ENCODE assay signal across 8 cellular contexts in genomic region chr3:57757642-57758297, GRCh38. TPM values are rescaled to one million over a fixed set of nuclear protein-coding genes. Genes with fewer than 3 reads are reported as not detected.
DNase-seq lines count a peak whose midpoint lies in the region; ATAC-seq, FAIRE-seq and TF ChIP-seq lines count a peak whose summit lies in the region.

No MANE protein-coding gene starts in this region.

- peaks cover 2% of the 10 kb centered on the region for H3K27me3 Mint-ChIP-seq in neural progenitor cell (ENCODE audit: insufficient read depth, low read depth)

- peak; percentile 19 for DNase-seq in GM03348 (ENCODE audit: low spot score)
- peak; percentile 44 for DNase-seq in PC-3
- peak; percentile 39 for DNase-seq in endothelial cell of umbilical vein (ENCODE audit: low read depth, low spot score)
- peak; percentile 69 for DNase-seq in neural progenitor cell (ENCODE audit: low spot score)
- DNase-seq in GDM1 (lab: John Stamatoyannopoulos, UW): no peak
- no peak for DNase-seq in midbrain (lab: John Stamatoyannopoulos, UW)

- peaks cover 31% of the 10 kb centered on the region for H3K4me1 ChIP-seq in PC-3 (ENCODE audit: insufficient read depth, low read length)
- H3K4me1 ChIP-seq in endothelial cell of umbilical vein (ENCODE audit: control insufficient read depth, extremely low read depth, insufficient read depth, low read length): peaks cover 23% of the 10 kb centered on the region
- H3K4me1 ChIP-seq in neural progenitor cell: peaks cover 19% of the 10 kb centered on the region

- POLR2A ChIA-PET in PC-3 (lab: Charles Lee; ENCODE audit: unreplicated experiment) (interaction anchor here (0.6 to 0.8 kb wide), 3 partner anchors 10 to 67 kb away, joined by 3 to 6 read pairs (median 3); no protein-coding TSS in a partner anchor), endothelial cell of umbilical vein (lab: Charles Lee) (no interaction called here)

- intact Hi-C loops in PC-3 (cut with micrococcal nuclease): loop anchor here (1.0 to 2.0 kb wide), 3 partner anchors 69 to 160 kb away; partner anchors contain the start of gene ARF4
- intact Hi-C loops in endothelial cell of umbilical vein (cut with micrococcal nuclease): loop anchor here (2.0 to 5.0 kb wide), 4 partner anchors 45 to 361 kb away; partner anchors contain the start of gene PDE12

- H3K36me3 ChIP-seq in PC-3 (ENCODE audit: low read depth, low read length) (peaks cover 18% of the 10 kb centered on the region), endothelial cell of umbilical vein (ENCODE audit: control insufficient read depth in 2 of 2, extremely low read depth in 1 of 2, insufficient read depth in 2 of 2, low read length in 2 of 2) (no peaks in the 10 kb centered on the region), neural progenitor cell (no peaks in the 10 kb centered on the region)

- no peak overlapping the region for H3K27ac Mint-ChIP-seq in neural progenitor cell

- H3K9me3 Mint-ChIP-seq in neural progenitor cell: no peaks in the 10 kb centered on the region

- H3K9ac ChIP-seq in PC-3 (ENCODE audit: low read length) (peak overlapping the region; percentile 90), endothelial cell of umbilical vein (replicated peaks; ENCODE audit: extremely low read depth, insufficient read depth, low read length) (peak overlapping the region; percentile 97), neural progenitor cell (no peak overlapping the region)

- peaks cover 7% of the 10 kb centered on the region for H3F3A ChIP-seq in PC-3 (ENCODE audit: low read length, unreplicated experiment)
- H3F3A ChIP-seq in neural progenitor cell (ENCODE audit: low read depth): peaks cover 4% of the 10 kb centered on the region

- H3K79me2 ChIP-seq in PC-3 (ENCODE audit: low read length) (peaks cover 74% of the 10 kb centered on the region), endothelial cell of umbilical vein (ENCODE audit: control insufficient read depth, insufficient read depth, low read length) (peaks cover 56% of the 10 kb centered on the region), neural progenitor cell (ENCODE audit: low read depth) (peaks cover 62% of the 10 kb centered on the region)

- H3K4me2 ChIP-seq in PC-3 (ENCODE audit: low read length) (peak overlapping the region; percentile 84), endothelial cell of umbilical vein (ENCODE audit: insufficient read depth, low read length) (peak overlapping the region; percentile 97), neural progenitor cell (peak overlapping the region; percentile 81)

- H3K4me3 ChIP-seq in PC-3 (ENCODE audit: low read length) (peak overlapping the region; percentile 90), endothelial cell of umbilical vein (replicated peaks in 1 of 3; ENCODE audit: insufficient read depth in 1 of 3, low read depth in 1 of 3, low read length in 3 of 3) (peak overlapping the region; percentile 73 to 97 (median 84)), neural progenitor cell (peak overlapping the region; percentile 71)

- FAIRE-seq in endothelial cell of umbilical vein (lab: Jason Lieb, UNC): no peak

- peaks cover 34% of the 10 kb centered on the region for H4K20me1 ChIP-seq in PC-3 (ENCODE audit: low read length)
- H4K20me1 ChIP-seq in endothelial cell of umbilical vein (replicated peaks; ENCODE audit: control insufficient read depth, extremely low read depth, insufficient read depth, low read length): peaks cover 3% of the 10 kb centered on the region
- H4K20me1 ChIP-seq in neural progenitor cell (ENCODE audit: low read depth): peaks cover 45% of the 10 kb centered on the region

- dilution Hi-C loops in endothelial cell of umbilical vein (cut with MboI; ENCODE audit: extremely low pct_ligation_motif_present, low sequenced_read_pairs): no loop called here

- no peaks in the 10 kb centered on the region for H3K27me3 ChIP-seq in PC-3 (ENCODE audit: low read length)
- H3K27me3 ChIP-seq in endothelial cell of umbilical vein (ENCODE audit: control insufficient read depth in 2 of 2, insufficient read depth in 2 of 2, low read length in 2 of 2): no peaks in the 10 kb centered on the region
- no peaks in the 10 kb centered on the region for H3K27me3 ChIP-seq in neural progenitor cell

- peak overlapping the region; percentile 98 for H3K4me3 Mint-ChIP-seq in neural progenitor cell

- H3K9me1 ChIP-seq in endothelial cell of umbilical vein (replicated peaks; ENCODE audit: control insufficient read depth, extremely low read depth, insufficient read depth, low read length): no peaks in the 10 kb centered on the region

- H2AFZ ChIP-seq in PC-3 (ENCODE audit: low read length): no peak overlapping the region
- H2AFZ ChIP-seq in endothelial cell of umbilical vein (ENCODE audit: low read depth, low read length): no peak overlapping the region
- H2AFZ ChIP-seq in neural progenitor cell (replicated peaks): no peak overlapping the region

- H3K9me3 ChIP-seq in PC-3 (ENCODE audit: low read length) (no peaks in the 10 kb centered on the region), endothelial cell of umbilical vein (replicated peaks; ENCODE audit: control insufficient read depth, insufficient read depth, low read length) (no peaks in the 10 kb centered on the region), neural progenitor cell (ENCODE audit: low read depth) (no peaks in the 10 kb centered on the region)

- TF ChIP-seq POLR2A in endothelial cell of umbilical vein (IDR thresholded peaks at IDR 0.05; ENCODE audit: low read depth, low read length): no peak

- BruUV-seq in PC-3 (replicated peaks; lab: Mats Ljungman, UMichigan) (TSS peak; percentile 47), endothelial cell of umbilical vein (replicated peaks; lab: Mats Ljungman, UMichigan) (TSS peak; percentile 25)

- peaks cover 15% of the 10 kb centered on the region for H3K36me3 Mint-ChIP-seq in neural progenitor cell

- ATAC-seq in PC-3: no peak
- no peak for ATAC-seq in GM18511 (IDR thresholded peaks at IDR 0.05; ENCODE audit: unreplicated experiment)
- ATAC-seq in GM19023 (IDR thresholded peaks at IDR 0.05; ENCODE audit: unreplicated experiment): no peak

- TF ChIP-seq CTCF in PC-3 (conservative IDR thresholded peaks at IDR 0.05; ENCODE audit: low read depth, low read length) (no peak), endothelial cell of umbilical vein (IDR thresholded peaks at IDR 0.05; ENCODE audit: extremely low read depth in 1 of 2, insufficient read depth in 1 of 2, low read depth in 1 of 2, low read length in 2 of 2) (no peak), neural progenitor cell (IDR thresholded peaks at IDR 0.05) (no peak)

- peaks cover 25% of the 10 kb centered on the region for H3K4me1 Mint-ChIP-seq in neural progenitor cell

- CTCF ChIA-PET in PC-3 (lab: Charles Lee) (no interaction called here), endothelial cell of umbilical vein (lab: Charles Lee) (interaction anchor here (1.1 to 2.1 kb wide), 8 partner anchors 10 to 360 kb away, joined by 3 to 14 read pairs (median 6); no protein-coding TSS in a partner anchor)

- H3K9me2 ChIP-seq in PC-3 (replicated peaks; ENCODE audit: low read length): no peaks in the 10 kb centered on the region

- H3K27ac ChIP-seq in PC-3 (ENCODE audit: low read length) (peak overlapping the region; percentile 45), endothelial cell of umbilical vein (ENCODE audit: insufficient read depth, low read depth, low read length) (no peak overlapping the region), neural progenitor cell (no peak overlapping the region)

TF ChIP-seq in endothelial cell of umbilical vein, 7 proteins besides CTCF, POLR2A, EP300 and RAD21:
- TF ChIP-seq MYC (IDR thresholded peaks at IDR 0.05; ENCODE audit: low read depth, low read length): no peak
- TF ChIP-seq JUN (IDR thresholded peaks at IDR 0.05; ENCODE audit: borderline replicate concordance, insufficient read depth, insufficient read length, low read depth): no peak
- TF ChIP-seq FOS (IDR thresholded peaks at IDR 0.05; ENCODE audit: borderline replicate concordance, insufficient read depth, low read length): no peak
- no peak for TF ChIP-seq GATA2 (IDR thresholded peaks at IDR 0.05; ENCODE audit: insufficient read depth, insufficient read length, low read depth, low read length)
- no peak for TF ChIP-seq POLR2AphosphoS5 (IDR thresholded peaks at IDR 0.05; ENCODE audit: insufficient read depth, low read depth, low read length)
- TF ChIP-seq MAX (IDR thresholded peaks at IDR 0.05; ENCODE audit: insufficient read depth, insufficient read length): no peak

RNA-seq across cellular contexts. Expression of gene SLMAP, which starts 1.7 kb away (rescaled TPM):
- total RNA-seq in PC-3 (2014; rRNA removed) (55.2 and 60.0 TPM in 2 replicates), endothelial cell of umbilical vein (45.7 and 54.7 TPM in 2 replicates), neural progenitor cell (ENCODE audit: low replicate concordance) (36.4 and 59.4 TPM in 2 replicates)
- 9.8 and 11.3 TPM in 2 replicates for polyA plus RNA-seq in endothelial cell of umbilical vein
- polyA plus RNA-seq in endothelial cell of umbilical vein (2011; cell fraction: cytosol; rRNA removed): 13.7 and 14.8 TPM in 2 replicates
- 33.7 and 43.3 TPM in 2 replicates for polyA plus RNA-seq in endothelial cell of umbilical vein (2011; cell fraction: nucleus; rRNA removed)
- polyA plus RNA-seq in endothelial cell of umbilical vein (2012): 18.9 and 23.8 TPM in 2 replicates
- 72.2 and 73.0 TPM in 2 replicates for polyA minus RNA-seq in endothelial cell of umbilical vein
- polyA minus RNA-seq in endothelial cell of umbilical vein (2011; cell fraction: cytosol; rRNA and poly(A)+ RNA removed): 34.3 TPM
- polyA minus RNA-seq in endothelial cell of umbilical vein (2011; cell fraction: nucleus; rRNA and poly(A)+ RNA removed): 82.7 and 108 TPM in 2 replicates

Comparison
In these comparisons a context has a peak if more than half of its experiments do, and no peak if none do; other contexts are left out.
1. DNase-seq: peak in GM03348 (single experiment), PC-3 (single experiment), endothelial cell of umbilical vein (single experiment) and neural progenitor cell (single experiment); none in GDM1 (single experiment) and midbrain (single experiment).
2. Peak in every context shown above with its lines, with median percentiles within 50 percentile points of each other: H3K4me2 ChIP-seq and H3K4me3 ChIP-seq.